In the genomic region with DNA sequence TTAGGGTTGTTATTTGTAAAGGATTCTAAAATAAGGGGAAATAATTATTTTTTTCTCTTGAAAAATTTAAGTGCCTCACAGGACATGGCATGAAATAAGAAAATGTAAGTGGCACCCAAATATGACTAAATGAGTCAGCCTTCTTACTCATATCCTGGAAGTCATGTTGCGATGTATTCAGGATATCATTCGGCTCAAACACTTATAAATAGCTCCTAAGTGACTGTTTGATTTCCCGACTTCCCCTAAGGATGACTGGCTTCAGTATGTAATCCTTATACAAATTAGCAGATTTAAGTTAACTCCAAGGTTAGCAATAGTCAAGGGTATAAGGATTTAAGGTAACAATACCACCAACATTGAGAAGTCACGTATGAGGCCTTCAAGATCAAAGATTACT, we compare ENCODE assay signal across 11 cellular contexts. TPM values are rescaled to one million over a fixed set of nuclear protein-coding genes. Genes with fewer than 3 reads are reported as not detected.
DNase-seq lines count a peak whose midpoint lies in the region; ATAC-seq and TF ChIP-seq lines count a peak whose summit lies in the region.
"Had no signal": no experiment of that assay in that cellular context is flagged by ENCODE, and none has a peak within 500 bp of the region (broad histone marks: within the 10 kb centered on the region; RNA-seq: fewer than 3 reads in every experiment).

No MANE protein-coding gene starts in this region.

- ATAC-seq in activated naive CD4-positive, alpha-beta T cell treated with anti-CD3 and anti-CD28 coated beads, Interleukin-2, amount 50 U/mL, for 72 hours, result no peak
- ATAC-seq in HG02610 (IDR thresholded peaks at IDR 0.05; ENCODE audit: unreplicated experiment), result no peak

- peak overlapping the region; percentile 76 for H3K27ac ChIP-seq in osteoblast (ENCODE audit: low read depth, low read length)

- no peaks in the 10 kb centered on the region for H3K9me3 ChIP-seq in osteoblast (ENCODE audit: low read depth, low read length)

- H3K36me3 Mint-ChIP-seq in activated naive CD4-positive, alpha-beta T cell treated with anti-CD3 and anti-CD28 coated beads, Interleukin-2, amount 50 U/mL, for 72 hours, result peaks cover 0 to 5% of the 10 kb centered on the region in 2 donors
- H3K36me3 Mint-ChIP-seq: activated naive CD4-positive, alpha-beta T cell treated with anti-CD3 and anti-CD28 coated beads, Interleukin-2, amount 10 ng/mL, durations not matched to agents 7 days and 5 days had no signal

- TF ChIP-seq CTCF in choroid plexus epithelial cell (conservative IDR thresholded peaks at IDR 0.05; ENCODE audit: low read depth, low read length) (no peak), osteoblast (IDR thresholded peaks at IDR 0.05; ENCODE audit: extremely low read depth, low read depth, low read length) (no peak)

- DNase-seq in DMS53 treated with DMSO at 0.1 percent for 48 hours (lab: John Stamatoyannopoulos, UW; ENCODE audit: unreplicated experiment) (peak; percentile 3), NCI-H226 (peak; percentile 66), choroid plexus epithelial cell (ENCODE audit: low read depth) (peak; percentile 86), osteoblast (ENCODE audit: insufficient read length, low spot score, missing footprints) (peak; percentile 85), NCI-H524 (lab: John Stamatoyannopoulos, UW) (no peak)
- DNase-seq in activated naive CD4-positive, alpha-beta T cell treated with anti-CD3 and anti-CD28 coated beads, Interleukin-2, amount 50 U/mL, for 72 hours (ENCODE audit: low spot score in 2 of 2), result no peak
- DNase-seq in activated T-cell treated with anti-CD3 and anti-CD28 coated beads, Interleukin-2, amount 50 U/mL, for 48 hours, result no peak
- DNase-seq: activated naive CD4-positive, alpha-beta T cell treated with anti-CD3 and anti-CD28 coated beads, Interleukin-2, amount 10 ng/mL, durations not matched to agents 7 days and 5 days; endodermal cell; stimulated activated CD4-positive, alpha-beta T cell treated with anti-CD3 and anti-CD28 coated beads, Interleukin-2, amount 100 ng/mL, for 24 hours had no signal

- no peaks in the 10 kb centered on the region for H3K36me3 ChIP-seq in osteoblast (ENCODE audit: insufficient read depth, low read length)

- no peak overlapping the region for H3K27ac Mint-ChIP-seq in activated naive CD4-positive, alpha-beta T cell treated with anti-CD3 and anti-CD28 coated beads, Interleukin-2, amount 50 U/mL, for 72 hours
- H3K27ac Mint-ChIP-seq: activated naive CD4-positive, alpha-beta T cell treated with anti-CD3 and anti-CD28 coated beads, Interleukin-2, amount 10 ng/mL, durations not matched to agents 7 days and 5 days; endodermal cell had no signal

- no peak overlapping the region for H3K4me3 ChIP-seq in choroid plexus epithelial cell (ENCODE audit: low read depth, low read length)
- no peak overlapping the region for H3K4me3 ChIP-seq in osteoblast (ENCODE audit: insufficient read depth, low read length)

- peaks cover 11 to 19% of the 10 kb centered on the region in 2 donors for H3K9me3 Mint-ChIP-seq in activated naive CD4-positive, alpha-beta T cell treated with anti-CD3 and anti-CD28 coated beads, Interleukin-2, amount 50 U/mL, for 72 hours
- H3K9me3 Mint-ChIP-seq: endodermal cell had no signal

- peaks cover 17% of the 10 kb centered on the region for H3K4me1 ChIP-seq in osteoblast (ENCODE audit: insufficient read depth, low read length)

- no peak overlapping the region for H3K4me2 ChIP-seq in osteoblast (ENCODE audit: insufficient read depth, low read length)

- H3K27me3 ChIP-seq in osteoblast (ENCODE audit: insufficient read depth, low read length), result no peaks in the 10 kb centered on the region

- H3K79me2 ChIP-seq in osteoblast (ENCODE audit: insufficient read depth, low read length), result no peaks in the 10 kb centered on the region

- peak overlapping the region; percentile 45 for H2AFZ ChIP-seq in osteoblast (ENCODE audit: low read length)

- H4K20me1 ChIP-seq in osteoblast (ENCODE audit: insufficient read depth, low read length), result no peaks in the 10 kb centered on the region

RNA-seq across cellular contexts. Expression of a gene that starts 57.3 kb away (rescaled TPM):
- under 0.01 TPM in 1 of 2 replicates, not detected in the other for total RNA-seq in osteoblast
- total RNA-seq in activated naive CD4-positive, alpha-beta T cell treated with anti-CD3 and anti-CD28 coated beads, Interleukin-2, amount 50 U/mL, for 72 hours, result not detected
- total RNA-seq: endodermal cell had no signal

Comparison
In these comparisons a context has a peak if more than half of its experiments do, and no peak if none do; other contexts are left out.
1. DNase-seq: peak in DMS53 treated with DMSO at 0.1 percent for 48 hours (single experiment), NCI-H226 (single experiment), choroid plexus epithelial cell (single experiment) and osteoblast (single experiment); none in activated naive CD4-positive, alpha-beta T cell treated with anti-CD3 and anti-CD28 coated beads, Interleukin-2, amount 50 U/mL, for 72 hours (0 of 2), NCI-H524 (0 of 2) and activated T-cell treated with anti-CD3 and anti-CD28 coated beads, Interleukin-2, amount 50 U/mL, for 48 hours (0 of 2).